ENCODE assay signal across 10 cellular contexts in genomic region chr2:84931384-84931821, GRCh38. TPM values are rescaled to one million over a fixed set of nuclear protein-coding genes. Genes with fewer than 3 reads are reported as not detected.
A peak's percentile ranks its signal among the peaks of the same experiment; 100 is the strongest.
DNase-seq lines count a peak whose midpoint lies in the region; ATAC-seq and TF ChIP-seq lines count a peak whose summit lies in the region.
"Had no signal": no experiment of that assay in that cellular context is flagged by ENCODE, and none has a peak within 500 bp of the region (broad histone marks: within the 10 kb centered on the region; RNA-seq: fewer than 3 reads in every experiment).

No MANE protein-coding gene starts in this region.

- 21 to 33% (median 27%) methylated on average over 1 of the region's 1 CpG for WGBS in psoas muscle, 3 donors

- H3K27ac ChIP-seq in RWPE2 (ENCODE audit: poor library complexity, severe bottlenecking), result peak overlapping the region; percentile 7
- no peak overlapping the region for H3K27ac ChIP-seq in psoas muscle

- H3K4me1 ChIP-seq in RWPE2 (ENCODE audit: insufficient read depth, poor library complexity, severe bottlenecking) (peaks cover 4% of the 10 kb centered on the region), psoas muscle (no peaks in the 10 kb centered on the region)

- no peaks in the 10 kb centered on the region for H3K36me3 ChIP-seq in RWPE2 (ENCODE audit: low read depth)
- H3K36me3 ChIP-seq in psoas muscle (ENCODE audit: insufficient read depth in 1 of 2, low read depth in 1 of 2), result no peaks in the 10 kb centered on the region

- H3K9me3 ChIP-seq in RWPE2 (ENCODE audit: severe bottlenecking) (no peaks in the 10 kb centered on the region), psoas muscle (no peaks in the 10 kb centered on the region)

- ATAC-seq in GM18508 (IDR thresholded peaks at IDR 0.05; ENCODE audit: insufficient read depth, unreplicated experiment) (peak; percentile 45), GM19467 (IDR thresholded peaks at IDR 0.05; ENCODE audit: unreplicated experiment) (peak; percentile 46), HG03025 (IDR thresholded peaks at IDR 0.05; ENCODE audit: low FRiP score, unreplicated experiment) (peak; percentile 68), RWPE2 (ENCODE audit: low read depth) (no peak), psoas muscle (no peak)

- DNase-seq in RWPE2 (ENCODE audit: low spot score) (no peak), HuH-7 (ENCODE audit: low spot score) (no peak), psoas muscle (no peak), hippocampal formation (lab: John Stamatoyannopoulos, UW) (no peak)
- DNase-seq in stimulated activated CD4-positive, alpha-beta T cell treated with anti-CD3 and anti-CD28 coated beads, Interleukin-12 subunit alpha, Interleukin-12 subunit beta, amount 100 ng/mL, for 4 hours, result no peak
- DNase-seq: NCI-H2081 treated with DMSO at 0.1 percent for 48 hours, nucleus accumbens had no signal

- no peaks in the 10 kb centered on the region for H3K27me3 ChIP-seq in RWPE2 (ENCODE audit: insufficient read depth, poor library complexity, severe bottlenecking)
- peaks cover 0 to 2% (median 0%) of the 10 kb centered on the region in 3 donors for H3K27me3 ChIP-seq in psoas muscle (ENCODE audit: insufficient read depth in 3 of 3, low read length in 2 of 3)

- no peak for TF ChIP-seq CTCF in RWPE2 (IDR thresholded peaks at IDR 0.05; ENCODE audit: poor library complexity, severe bottlenecking)
- TF ChIP-seq CTCF in psoas muscle (IDR thresholded peaks at IDR 0.05), result no peak

- no peak overlapping the region for H3K4me3 ChIP-seq in RWPE2 (ENCODE audit: severe bottlenecking)
- H3K4me3 ChIP-seq in psoas muscle, result no peak overlapping the region

- intact Hi-C loops in psoas muscle (cut with DNase I), result no loop called here

RNA-seq across cellular contexts. Expression of gene TMSB10, which starts 25.9 kb away (rescaled TPM):
- 100 to 1,000 TPM; 181 to 306 (median 239) TPM for total RNA-seq in psoas muscle
- 100 to 1,000 TPM; 223 to 849 (median 317) TPM for polyA plus RNA-seq in psoas muscle

RNA-seq across cellular contexts. Expression of gene KCMF1, which starts 39.6 kb away (rescaled TPM):
- total RNA-seq in psoas muscle, result 100 to 1,000 TPM in 3 of 4 donors, 10 to 100 TPM in 1; 89.0 to 197 (median 153) TPM
- 100 to 1,000 TPM in 1 of 3 donors, 10 to 100 TPM in 2; 74.6 to 374 (median 97.3) TPM for polyA plus RNA-seq in psoas muscle

RNA-seq across cellular contexts. Expression of gene TRABD2A, which starts 50.5 kb away (rescaled TPM):
- under 1 TPM; 0.32 to 0.74 (median 0.47) TPM for total RNA-seq in psoas muscle
- under 1 TPM; 0.27 to 0.47 (median 0.35) TPM for polyA plus RNA-seq in psoas muscle

Comparison
In these comparisons a context has a peak if more than half of its experiments do, and no peak if none do; other contexts are left out.
1. ATAC-seq: peak in GM18508 (single experiment), GM19467 (single experiment) and HG03025 (single experiment); none in RWPE2 (single experiment) and psoas muscle (0 of 4).